In the genomic region with DNA sequence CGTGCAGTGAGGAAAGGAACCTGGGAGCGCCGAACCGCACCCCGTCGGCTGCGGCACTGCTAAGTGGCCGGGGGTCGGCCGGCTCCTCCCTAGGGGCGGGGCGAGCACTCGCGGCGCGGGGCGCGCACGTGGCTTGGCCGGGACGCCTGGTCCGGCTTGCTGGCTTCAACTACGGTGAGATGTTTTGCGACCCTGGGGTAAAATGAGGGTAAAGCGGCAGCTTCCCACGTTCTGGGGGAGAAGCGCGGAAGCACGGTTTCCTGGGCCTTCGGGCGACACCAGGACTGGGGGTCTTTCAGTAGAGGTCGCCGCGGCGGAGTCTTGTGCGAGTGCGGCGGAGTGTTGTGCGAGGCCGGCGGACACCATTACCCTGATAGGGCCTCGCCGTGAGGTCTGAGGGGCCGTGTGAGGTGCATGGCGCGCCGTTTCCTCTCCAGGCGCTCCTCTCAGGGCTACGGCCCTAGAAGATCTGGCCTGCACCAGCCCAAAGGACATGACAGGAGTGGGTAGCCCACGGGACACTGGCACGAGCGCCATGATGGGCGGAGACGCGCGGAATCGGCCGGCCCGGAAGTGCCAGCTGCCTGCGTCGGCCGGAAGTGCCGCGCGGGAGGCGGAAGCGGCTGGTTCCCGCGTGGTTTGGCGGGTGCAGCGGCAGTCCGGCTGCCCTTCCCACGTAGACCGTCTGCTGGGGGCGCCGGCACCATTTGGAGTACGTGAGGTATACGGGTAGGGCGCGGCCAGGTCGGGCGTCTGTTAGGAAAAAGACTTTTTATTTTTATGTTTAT, we compare ENCODE assay signal across 1 cellular context.
TF ChIP-seq lines count a peak whose summit lies in the region.

TSS of gene PIGW (plus strand) at position 107 of the 788 bp plus-strand sequence. CDS start 2,115 bp downstream, outside the sequence.

TF ChIP-seq in HepG2, 621 proteins besides CTCF, POLR2A, EP300 and RAD21 (continued from another document):
- TF ChIP-seq, protein P1, sequence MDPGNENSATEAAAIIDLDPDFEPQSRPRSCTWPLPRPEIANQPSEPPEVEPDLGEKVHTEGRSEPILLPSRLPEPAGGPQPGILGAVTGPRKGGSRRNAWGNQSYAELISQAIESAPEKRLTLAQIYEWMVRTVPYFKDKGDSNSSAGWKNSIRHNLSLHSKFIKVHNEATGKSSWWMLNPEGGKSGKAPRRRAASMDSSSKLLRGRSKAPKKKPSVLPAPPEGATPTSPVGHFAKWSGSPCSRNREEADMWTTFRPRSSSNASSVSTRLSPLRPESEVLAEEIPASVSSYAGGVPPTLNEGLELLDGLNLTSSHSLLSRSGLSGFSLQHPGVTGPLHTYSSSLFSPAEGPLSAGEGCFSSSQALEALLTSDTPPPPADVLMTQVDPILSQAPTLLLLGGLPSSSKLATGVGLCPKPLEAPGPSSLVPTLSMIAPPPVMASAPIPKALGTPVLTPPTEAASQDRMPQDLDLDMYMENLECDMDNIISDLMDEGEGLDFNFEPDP (CRISPR knock-in tag; conservative IDR thresholded peaks at IDR 0.05) = peak; percentile 94; the same call in 1 of the 2 replicates
- TF ChIP-seq ZNF773 (CRISPR knock-in tag; IDR thresholded peaks at IDR 0.05; ENCODE audit: borderline replicate concordance) = peak; percentile 60; the same call in 1 of the 2 replicates
- no peak for TF ChIP-seq PRDM4 (CRISPR knock-in tag; IDR thresholded peaks at IDR 0.05; ENCODE audit: borderline replicate concordance)
- peak; percentile 73; the same call in 1 of the 2 replicates for TF ChIP-seq ESRRA (CRISPR knock-in tag; IDR thresholded peaks at IDR 0.05; ENCODE audit: low read depth)
- no peak for TF ChIP-seq CBX2 (IDR thresholded peaks at IDR 0.05; ENCODE audit: low read depth, low read length)
- TF ChIP-seq CBX2 (CRISPR knock-in tag; IDR thresholded peaks at IDR 0.05; ENCODE audit: low read depth) = no peak
- no peak for TF ChIP-seq SNAPC5 (CRISPR knock-in tag; IDR thresholded peaks at IDR 0.05; ENCODE audit: borderline replicate concordance)
- TF ChIP-seq XRCC5 (optimal IDR thresholded peaks at IDR 0.05; ENCODE audit: low read length) = peak; percentile 12
- TF ChIP-seq HNRNPUL1 (IDR thresholded peaks at IDR 0.05; ENCODE audit: low read depth, low read length) = no peak
- no peak for TF ChIP-seq RCOR2 (CRISPR knock-in tag; IDR thresholded peaks at IDR 0.05)
- TF ChIP-seq TBX2 (CRISPR knock-in tag; IDR thresholded peaks at IDR 0.05; ENCODE audit: borderline replicate concordance) = peak; percentile 83
- TF ChIP-seq, protein P2, sequence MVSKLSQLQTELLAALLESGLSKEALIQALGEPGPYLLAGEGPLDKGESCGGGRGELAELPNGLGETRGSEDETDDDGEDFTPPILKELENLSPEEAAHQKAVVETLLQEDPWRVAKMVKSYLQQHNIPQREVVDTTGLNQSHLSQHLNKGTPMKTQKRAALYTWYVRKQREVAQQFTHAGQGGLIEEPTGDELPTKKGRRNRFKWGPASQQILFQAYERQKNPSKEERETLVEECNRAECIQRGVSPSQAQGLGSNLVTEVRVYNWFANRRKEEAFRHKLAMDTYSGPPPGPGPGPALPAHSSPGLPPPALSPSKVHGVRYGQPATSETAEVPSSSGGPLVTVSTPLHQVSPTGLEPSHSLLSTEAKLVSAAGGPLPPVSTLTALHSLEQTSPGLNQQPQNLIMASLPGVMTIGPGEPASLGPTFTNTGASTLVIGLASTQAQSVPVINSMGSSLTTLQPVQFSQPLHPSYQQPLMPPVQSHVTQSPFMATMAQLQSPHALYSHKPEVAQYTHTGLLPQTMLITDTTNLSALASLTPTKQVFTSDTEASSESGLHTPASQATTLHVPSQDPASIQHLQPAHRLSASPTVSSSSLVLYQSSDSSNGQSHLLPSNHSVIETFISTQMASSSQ (IDR thresholded peaks at IDR 0.05; ENCODE audit: low read depth) = no peak
- TF ChIP-seq, protein P2 (CRISPR knock-in tag; IDR thresholded peaks at IDR 0.05; ENCODE audit: borderline replicate concordance) = peak; percentile 26; the same call in 1 of the 2 replicates
- TF ChIP-seq SMAD3 (CRISPR knock-in tag; IDR thresholded peaks at IDR 0.05) = no peak
- TF ChIP-seq SMARCC2 (IDR thresholded peaks at IDR 0.05) = no peak
- TF ChIP-seq, protein P3, sequence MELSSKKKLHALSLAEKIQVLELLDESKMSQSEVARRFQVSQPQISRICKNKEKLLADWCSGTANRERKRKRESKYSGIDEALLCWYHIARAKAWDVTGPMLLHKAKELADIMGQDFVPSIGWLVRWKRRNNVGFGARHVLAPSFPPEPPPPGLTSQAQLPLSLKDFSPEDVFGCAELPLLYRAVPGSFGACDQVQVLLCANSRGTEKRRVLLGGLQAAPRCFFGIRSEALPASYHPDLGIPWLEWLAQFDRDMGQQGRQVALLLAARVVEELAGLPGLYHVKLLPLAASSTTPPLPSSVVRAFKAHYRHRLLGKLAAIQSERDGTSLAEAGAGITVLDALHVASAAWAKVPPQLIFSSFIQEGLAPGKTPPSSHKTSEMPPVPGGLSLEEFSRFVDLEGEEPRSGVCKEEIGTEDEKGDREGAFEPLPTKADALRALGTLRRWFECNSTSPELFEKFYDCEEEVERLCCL (CRISPR knock-in tag; IDR thresholded peaks at IDR 0.05; ENCODE audit: borderline replicate concordance) = peak; percentile 39; the same call in 1 of the 2 replicates
- no peak; the same call in 1 of the 2 replicates for TF ChIP-seq ZSCAN25 (CRISPR knock-in tag; IDR thresholded peaks at IDR 0.05)
- TF ChIP-seq ZMYM3 (CRISPR knock-in tag; IDR thresholded peaks at IDR 0.05) = no peak
- TF ChIP-seq STAG1 (CRISPR knock-in tag; IDR thresholded peaks at IDR 0.05) = no peak
- peak; percentile 30; the same call in 1 of the 2 replicates for TF ChIP-seq ATF1 (CRISPR knock-in tag; IDR thresholded peaks at IDR 0.05)
- TF ChIP-seq REPIN1 (CRISPR knock-in tag; IDR thresholded peaks at IDR 0.05; ENCODE audit: borderline replicate concordance, low read depth) = peak; percentile 60; the same call in 1 of the 2 replicates
- peak; percentile 26; the same call in 1 of the 2 replicates for TF ChIP-seq KLF6 (CRISPR knock-in tag; IDR thresholded peaks at IDR 0.05)
- TF ChIP-seq, protein P4, sequence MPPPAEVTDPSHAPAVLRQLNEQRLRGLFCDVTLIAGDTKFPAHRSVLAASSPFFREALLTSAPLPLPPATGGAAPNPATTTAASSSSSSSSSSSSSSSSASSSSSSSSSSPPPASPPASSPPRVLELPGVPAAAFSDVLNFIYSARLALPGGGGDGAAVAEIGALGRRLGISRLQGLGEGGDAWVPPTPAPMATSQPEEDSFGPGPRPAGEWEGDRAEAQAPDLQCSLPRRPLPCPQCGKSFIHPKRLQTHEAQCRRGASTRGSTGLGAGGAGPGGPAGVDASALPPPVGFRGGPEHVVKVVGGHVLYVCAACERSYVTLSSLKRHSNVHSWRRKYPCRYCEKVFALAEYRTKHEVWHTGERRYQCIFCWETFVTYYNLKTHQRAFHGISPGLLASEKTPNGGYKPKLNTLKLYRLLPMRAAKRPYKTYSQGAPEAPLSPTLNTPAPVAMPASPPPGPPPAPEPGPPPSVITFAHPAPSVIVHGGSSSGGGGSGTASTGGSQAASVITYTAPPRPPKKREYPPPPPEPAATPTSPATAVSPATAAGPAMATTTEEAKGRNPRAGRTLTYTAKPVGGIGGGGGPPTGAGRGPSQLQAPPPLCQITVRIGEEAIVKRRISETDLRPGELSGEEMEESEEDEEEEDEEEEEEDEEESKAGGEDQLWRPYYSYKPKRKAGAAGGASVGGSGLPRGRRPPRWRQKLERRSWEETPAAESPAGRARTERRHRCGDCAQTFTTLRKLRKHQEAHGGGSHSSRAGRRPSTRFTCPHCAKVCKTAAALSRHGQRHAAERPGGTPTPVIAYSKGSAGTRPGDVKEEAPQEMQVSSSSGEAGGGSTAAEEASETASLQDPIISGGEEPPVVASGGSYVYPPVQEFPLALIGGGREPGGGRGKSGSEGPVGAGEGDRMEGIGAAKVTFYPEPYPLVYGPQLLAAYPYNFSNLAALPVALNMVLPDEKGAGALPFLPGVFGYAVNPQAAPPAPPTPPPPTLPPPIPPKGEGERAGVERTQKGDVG (CRISPR knock-in tag; IDR thresholded peaks at IDR 0.05; ENCODE audit: borderline replicate concordance) = 0 out of 2 replicates have a peak, but pooled peaks have one; percentile 24
- TF ChIP-seq MIER3 (CRISPR knock-in tag; IDR thresholded peaks at IDR 0.05; ENCODE audit: borderline replicate concordance) = peak; percentile 77; the same call in 1 of the 2 replicates
- peak; percentile 58; the same call in 1 of the 2 replicates for TF ChIP-seq ZNF253 (CRISPR knock-in tag; IDR thresholded peaks at IDR 0.05; ENCODE audit: borderline replicate concordance)
- peak; percentile 50 for TF ChIP-seq HDAC2 (CRISPR knock-in tag; IDR thresholded peaks at IDR 0.05)
- TF ChIP-seq HCFC1 (IDR thresholded peaks at IDR 0.05; ENCODE audit: low read depth, low read length) = peak; percentile 56
